23 cellular contexts compared by ENCODE assay signal in genomic region chr10:119149157-119149556, GRCh38.
"Had no signal": no experiment of that assay in that cellular context is flagged by ENCODE, and none has a peak within 500 bp of the region (broad histone marks: within the 10 kb centered on the region; RNA-seq: fewer than 3 reads in every experiment).

No MANE protein-coding gene starts in this region.

- H3K27ac Mint-ChIP-seq: activated naive CD8-positive, alpha-beta T cell; activated T-helper 17 cell treated with anti-CD3 and anti-CD28 coated beads, Interleukin-2, amount 50 U/mL, for 72 hours; T-helper 1 cell treated with Interleukin-12 subunit alpha and Interleukin-12 subunit beta and Interleukin-4 antibody, amounts not matched to agents 30 μg/mL and 1 μg/mL, for 36 hours had no signal

- H3K4me3 ChIP-seq: adrenal gland, SJSA1 had no signal

- ATAC-seq: activated CD4-positive, CD25-positive, alpha-beta regulatory T cell treated with anti-CD3 and anti-CD28 coated beads, Interleukin-2, amount 50 U/mL, for 24 hours; activated T-helper 17 cell treated with anti-CD3 and anti-CD28 coated beads, Interleukin-2, amount 50 U/mL, for 72 hours had no signal

- H3K27me3 Mint-ChIP-seq: activated naive CD8-positive, alpha-beta T cell; activated T-helper 17 cell treated with anti-CD3 and anti-CD28 coated beads, Interleukin-2, amount 50 U/mL, for 72 hours had no signal

- H3K27ac ChIP-seq: adrenal gland, SJSA1 had no signal

- H3K9me3 Mint-ChIP-seq: activated naive CD4-positive, alpha-beta T cell treated with anti-CD3 and anti-CD28 coated beads for 36 hours; activated T-helper 17 cell treated with anti-CD3 and anti-CD28 coated beads, Interleukin-2, amount 50 U/mL, for 72 hours; T-helper 1 cell treated with Interleukin-12 subunit alpha and Interleukin-12 subunit beta and Interleukin-4 antibody, amounts not matched to agents 30 μg/mL and 1 μg/mL, for 36 hours had no signal

- H3K27me3 ChIP-seq: adrenal gland, SJSA1 had no signal

- DNase-seq: activated CD4-positive, alpha-beta T cell treated with anti-CD3 and anti-CD28 coated beads for 48 hours; activated CD4-positive, alpha-beta T cell treated with anti-CD3 and anti-CD28 coated beads, Interleukin-2, amount 50 U/mL, for 48 hours; activated gamma-delta T cell; activated naive CD4-positive, alpha-beta T cell treated with anti-CD3 and anti-CD28 coated beads for 36 hours; activated T-cell treated with anti-CD3 and anti-CD28 coated beads for 4 hours; adrenal gland; anterior cingulate cortex; caudate nucleus; NCI-H1048; NCI-H1417 treated with DMSO at 0.1 percent for 48 hours; NCI-H1694; NCI-H2029; NCI-H510A treated with DMSO at 0.1 percent for 48 hours; NCI-H69; NK-92 treated with Interleukin-12 subunit alpha and Interleukin-12 subunit beta, amount 100 ng/mL, for 24 hours; OCI-M1; Right ventricle myocardium superior; RPMI8226 had no signal

- H3K9me3 ChIP-seq: adrenal gland, SJSA1 had no signal

- H3K4me1 ChIP-seq: SJSA1 had no signal

- H3K4me3 Mint-ChIP-seq: activated naive CD4-positive, alpha-beta T cell treated with anti-CD3 and anti-CD28 coated beads for 36 hours; activated naive CD8-positive, alpha-beta T cell; activated T-helper 17 cell treated with anti-CD3 and anti-CD28 coated beads, Interleukin-2, amount 50 U/mL, for 72 hours; T-helper 1 cell treated with Interleukin-12 subunit alpha and Interleukin-12 subunit beta and Interleukin-4 antibody, amounts not matched to agents 30 μg/mL and 1 μg/mL, for 36 hours had no signal

- H3K4me1 Mint-ChIP-seq: activated T-helper 17 cell treated with anti-CD3 and anti-CD28 coated beads, Interleukin-2, amount 50 U/mL, for 72 hours had no signal
